ENCODE assay signal across 2 cellular contexts in the genomic region with DNA sequence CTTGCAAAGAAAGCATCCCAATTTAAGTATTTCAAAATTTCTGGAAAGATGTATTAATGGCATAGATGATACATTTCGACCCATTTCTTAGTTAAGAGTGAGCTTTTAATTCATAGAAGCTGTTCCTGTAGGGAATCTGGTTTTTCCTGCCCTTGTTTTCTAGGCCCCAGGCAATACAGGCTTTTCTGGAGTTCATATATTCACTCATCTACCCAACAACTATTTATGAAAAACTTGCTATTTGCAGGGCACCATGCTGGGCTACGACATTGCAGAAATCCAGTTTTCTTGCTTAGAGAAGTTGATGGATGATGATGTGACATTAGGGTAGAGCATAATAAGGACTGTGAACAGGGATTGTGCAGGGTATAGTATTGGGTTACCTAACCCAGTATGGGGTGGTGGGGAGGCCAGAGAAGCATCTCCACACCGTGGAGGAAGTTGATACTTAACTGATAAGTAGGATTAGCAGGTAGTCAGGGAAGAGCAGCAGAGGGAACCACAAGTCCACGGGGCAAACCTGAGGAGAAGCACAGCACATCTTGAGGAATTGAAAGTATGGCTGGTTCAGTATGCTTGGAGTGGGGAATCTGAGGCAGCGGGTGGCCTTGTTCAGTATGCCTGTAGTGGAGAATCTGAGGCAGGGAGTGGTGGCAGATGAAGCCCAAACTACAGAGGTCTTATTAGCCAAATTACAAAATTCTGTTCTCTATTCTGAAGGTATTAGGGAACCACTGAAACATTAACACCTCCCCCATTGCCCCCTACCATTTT.
TF ChIP-seq lines count a peak whose summit lies in the region.

No MANE protein-coding gene starts in this region.

TF ChIP-seq in A549, 52 proteins besides CTCF, POLR2A, EP300 and RAD21:
- TF ChIP-seq SMC3 (IDR thresholded peaks at IDR 0.05) (no peak), KDM1A (IDR thresholded peaks at IDR 0.05; ENCODE audit: low read depth) (no peak), MAFK (IDR thresholded peaks at IDR 0.05; ENCODE audit: partially characterized antibody) (no peak)

TF ChIP-seq in HCT116, 20 proteins besides CTCF, POLR2A, EP300 and RAD21:
- TF ChIP-seq, protein P1, sequence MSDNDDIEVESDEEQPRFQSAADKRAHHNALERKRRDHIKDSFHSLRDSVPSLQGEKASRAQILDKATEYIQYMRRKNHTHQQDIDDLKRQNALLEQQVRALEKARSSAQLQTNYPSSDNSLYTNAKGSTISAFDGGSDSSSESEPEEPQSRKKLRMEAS (IDR thresholded peaks at IDR 0.05): no peak
- TF ChIP-seq ZFX (IDR thresholded peaks at IDR 0.05): no peak
- TF ChIP-seq, protein P2, sequence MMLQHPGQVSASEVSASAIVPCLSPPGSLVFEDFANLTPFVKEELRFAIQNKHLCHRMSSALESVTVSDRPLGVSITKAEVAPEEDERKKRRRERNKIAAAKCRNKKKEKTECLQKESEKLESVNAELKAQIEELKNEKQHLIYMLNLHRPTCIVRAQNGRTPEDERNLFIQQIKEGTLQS (IDR thresholded peaks at IDR 0.05): no peak
